8 cellular contexts compared by ENCODE assay signal in genomic region chr11:114400974-114401223, GRCh38. TPM values are rescaled to one million over a fixed set of nuclear protein-coding genes. Genes with fewer than 3 reads are reported as not detected.
DNase-seq lines count a peak whose midpoint lies in the region; ATAC-seq, FAIRE-seq and TF ChIP-seq lines count a peak whose summit lies in the region.

No MANE protein-coding gene starts in this region.

- H3K4me1 ChIP-seq in Caco-2 = peaks cover 16% of the 10 kb centered on the region
- H3K4me1 ChIP-seq in esophagus (ENCODE audit: control insufficient read depth in 2 of 2, insufficient read depth in 2 of 2, low read length in 1 of 2) = no peaks in the 10 kb centered on the region
- H3K4me1 ChIP-seq in pancreas = peaks cover 10 to 34% (median 26%) of the 10 kb centered on the region in 3 donors

- H3K36me3 ChIP-seq in Caco-2 (ENCODE audit: control insufficient read depth, insufficient read depth, low read length) (peaks cover 3% of the 10 kb centered on the region; the same call in 1 of the 2 replicates), esophagus (ENCODE audit: control insufficient read depth in 2 of 2, insufficient read depth in 2 of 2, low read length in 1 of 2) (no peaks in the 10 kb centered on the region), pancreas (peaks cover 0 to 4% (median 0%) of the 10 kb centered on the region in 3 donors)

- H3K27ac Mint-ChIP-seq in Caco-2 (ENCODE audit: unreplicated experiment) = peak overlapping the region; percentile 99

- TF ChIP-seq CTCF in Caco-2 (IDR thresholded peaks at IDR 0.05; ENCODE audit: insufficient read depth in 1 of 2, low read depth in 1 of 2, low read length in 1 of 2, severe bottlenecking in 1 of 2, unreplicated experiment in 1 of 2) = no peak
- TF ChIP-seq CTCF in RWPE1 (conservative IDR thresholded peaks at IDR 0.05; ENCODE audit: low read depth) = no peak
- TF ChIP-seq CTCF in pancreas (IDR thresholded peaks at IDR 0.05) = no peak

- H3K27me3 Mint-ChIP-seq in Caco-2 (ENCODE audit: insufficient read depth, unreplicated experiment) = no peaks in the 10 kb centered on the region

- no peaks in the 10 kb centered on the region for H3K27me3 ChIP-seq in Caco-2 (replicated peaks; ENCODE audit: control insufficient read depth, insufficient read depth, low read length)
- H3K27me3 ChIP-seq in esophagus (ENCODE audit: control insufficient read depth in 1 of 2, insufficient read depth in 2 of 2, low read length in 2 of 2) = no peaks in the 10 kb centered on the region
- H3K27me3 ChIP-seq in pancreas = no peaks in the 10 kb centered on the region

- POLR2A ChIA-PET in Caco-2 (lab: Charles Lee) (interaction anchor here (1.0 to 1.8 kb wide), 2 partner anchors 12 to 38 kb away, joined by 3 to 10 read pairs; partner anchors contain the start of gene REXO2), RWPE1 (lab: Yijun Ruan, JAX; ENCODE audit: low non-redundant PET) (no interaction called here)

- DNase-seq in Caco-2 (no peak), RWPE1 (ENCODE audit: low spot score) (no peak), pancreas (no peak), globus pallidus (ENCODE audit: low spot score) (no peak), NCI-H1694 (lab: John Stamatoyannopoulos, UW) (no peak)

- H3K4me3 ChIP-seq in Caco-2 (ENCODE audit: low read depth, low read length) (peak overlapping the region; percentile 51), esophagus (ENCODE audit: low read depth in 1 of 2, low read length in 2 of 2) (peak overlapping the region; percentile 92 to 100), pancreas (peak overlapping the region; percentile 60 to 76 (median 62))

- TSS peak; percentile 50 for BruUV-seq in Caco-2 (replicated peaks; lab: Mats Ljungman, UMichigan)

- H3K9me3 ChIP-seq in Caco-2 (no peaks in the 10 kb centered on the region), esophagus (ENCODE audit: control insufficient read depth in 2 of 2, insufficient read depth in 1 of 2, low read depth in 1 of 2, low read length in 1 of 2) (no peaks in the 10 kb centered on the region), pancreas (no peaks in the 10 kb centered on the region)

- CTCF ChIA-PET in Caco-2 (lab: Charles Lee) (no interaction called here), RWPE1 (lab: Yijun Ruan, JAX) (interaction anchor here (0.7 kb wide), 1 partner anchor 383 kb away, joined by 3 read pairs; no protein-coding TSS in a partner anchor)

- no peak for FAIRE-seq in pancreas (lab: Jason Lieb, UNC)

- H3K27ac ChIP-seq in RWPE1 = peak overlapping the region; percentile 96
- peak overlapping the region; percentile 95 to 99 for H3K27ac ChIP-seq in esophagus (ENCODE audit: low read depth in 2 of 2, low read length in 1 of 2)
- peak overlapping the region; percentile 93 to 98 (median 98) for H3K27ac ChIP-seq in pancreas

- no peaks in the 10 kb centered on the region for H3K9me3 Mint-ChIP-seq in Caco-2 (ENCODE audit: unreplicated experiment)

- ATAC-seq in pancreas (no peak), HG02970 (IDR thresholded peaks at IDR 0.05; ENCODE audit: low FRiP score, unreplicated experiment) (no peak), HG03135 (IDR thresholded peaks at IDR 0.05; ENCODE audit: unreplicated experiment) (no peak)

- H3K36me3 Mint-ChIP-seq in Caco-2 (ENCODE audit: insufficient read depth, unreplicated experiment) = peaks cover 44% of the 10 kb centered on the region

- peak overlapping the region; percentile 91 for H3K4me3 Mint-ChIP-seq in Caco-2 (ENCODE audit: unreplicated experiment)

- intact Hi-C loops in Caco-2 (cut with micrococcal nuclease; ENCODE audit: unreplicated experiment) (loop anchor here (1.0 to 5.0 kb wide), 4 partner anchors 37 to 156 kb away; partner anchors contain the start of gene NXPE1), pancreas (cut with DNase I) (no loop called here)

- 0 to 1% methylated on average over 3 of the region's 3 CpGs for WGBS in esophagus, 2 donors
- WGBS in pancreas, 2 donors = 0 to 1% methylated on average over 3 of the region's 3 CpGs

- peaks cover 36% of the 10 kb centered on the region for H3K4me1 Mint-ChIP-seq in Caco-2 (ENCODE audit: low read depth, unreplicated experiment)

RNA-seq across cellular contexts. Expression of gene RBM7, which starts 0.4 kb away (rescaled TPM):
- 57.6 and 62.6 TPM in 2 replicates for total RNA-seq in Caco-2 (2022)
- polyA plus RNA-seq in esophagus = 10 to 100 TPM in 1 of 2 donors, 1 to 10 TPM in 1; 4.3 to 11.4 TPM
- 10 to 100 TPM in 4 of 6 donors, 1 to 10 TPM in 2; 6.5 to 16.4 (median 11.8) TPM for total RNA-seq in pancreas
- polyA plus RNA-seq in pancreas = 1 to 10 TPM; 3.8 to 8.7 TPM

RNA-seq across cellular contexts. Expression of gene C11orf71, which starts 0.6 kb away (rescaled TPM):
- 9.5 and 9.8 TPM in 2 replicates for total RNA-seq in Caco-2 (2022)
- polyA plus RNA-seq in esophagus = 1 to 10 TPM; 4.1 to 5.5 TPM
- total RNA-seq in pancreas = 1 to 10 TPM; 4.7 to 8.5 (median 5.4) TPM
- polyA plus RNA-seq in pancreas = 10 to 100 TPM in 1 of 2 donors, 1 to 10 TPM in 1; 7.4 to 11.3 TPM

RNA-seq across cellular contexts. Expression of gene REXO2, which starts 38.4 kb away (rescaled TPM):
- total RNA-seq in Caco-2 (2022) (221 and 241 TPM in 2 replicates), pancreas (10 to 100 TPM; 24.0 to 36.4 (median 29.1) TPM)
- polyA plus RNA-seq in esophagus (10 to 100 TPM; 76.8 to 82.7 TPM), pancreas (10 to 100 TPM; 26.9 to 41.1 TPM)
